In the genomic region with DNA sequence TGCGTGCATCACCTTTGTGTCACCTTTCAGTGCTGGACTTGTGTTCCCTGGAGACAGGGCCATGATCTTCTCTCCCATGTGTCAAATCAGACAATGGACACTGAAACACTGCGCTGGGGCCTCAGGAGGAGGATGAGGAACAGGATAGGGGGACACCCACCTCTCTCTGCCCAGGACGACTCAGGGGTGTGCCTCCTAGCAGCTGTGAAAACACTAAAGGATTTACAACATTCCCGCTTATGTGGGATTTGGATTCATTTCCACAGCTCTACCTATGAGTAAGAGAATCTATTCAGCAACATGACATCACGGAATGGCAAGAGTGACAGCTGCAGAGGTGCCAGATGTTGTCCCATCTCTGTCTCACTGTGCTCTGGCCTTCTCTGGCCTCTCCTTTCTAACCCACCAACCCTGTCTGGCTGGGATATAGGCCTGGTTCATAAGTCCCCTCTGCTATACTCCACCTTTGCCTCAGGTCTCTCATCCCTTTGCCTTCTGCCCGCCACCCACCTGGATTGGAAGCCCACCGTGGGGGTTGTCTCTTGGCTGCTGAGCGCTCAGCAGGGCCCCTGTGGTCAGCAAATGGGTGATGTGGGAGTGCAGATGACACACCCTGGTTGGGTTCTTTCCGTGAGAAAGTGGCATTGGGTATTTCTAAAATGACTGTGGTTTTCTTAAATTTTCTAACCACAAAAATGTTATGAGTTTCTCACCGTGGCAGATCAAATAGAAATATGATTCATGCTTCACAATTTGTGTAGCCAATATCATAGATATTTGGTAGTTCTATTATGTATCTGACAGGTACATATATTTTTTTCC, we compare ENCODE assay signal across 8 cellular contexts. TPM values are rescaled to one million over a fixed set of nuclear protein-coding genes. Genes with fewer than 3 reads are reported as not detected.
DNase-seq lines count a peak whose midpoint lies in the region; ATAC-seq and TF ChIP-seq lines count a peak whose summit lies in the region.

No MANE protein-coding gene starts in this region.

- intact Hi-C loops in spleen (cut with DNase I; ENCODE audit: low total_unique reads) = no loop called here

- CTCF ChIA-PET in GM10248 (lab: Yijun Ruan, JAX) = interaction anchor here (1.1 to 1.8 kb wide), 2 partner anchors 35 to 56 kb away, joined by 3 to 4 read pairs; no protein-coding TSS in a partner anchor

- H3K27ac ChIP-seq in lung (ENCODE audit: low read depth in 1 of 2, low read length in 1 of 2) (no peak overlapping the region), spleen (no peak overlapping the region)

- H3K27me3 ChIP-seq in lung (ENCODE audit: control insufficient read depth, insufficient read depth) (no peaks in the 10 kb centered on the region), spleen (replicated peaks in 1 of 7) (no peaks in the 10 kb centered on the region)

- H3K4me3 ChIP-seq in lung (no peak overlapping the region), spleen (no peak overlapping the region)

- POLR2A ChIA-PET in GM10248 (lab: Yijun Ruan, JAX) = no interaction called here

- ATAC-seq in GM18498 (IDR thresholded peaks at IDR 0.05; ENCODE audit: unreplicated experiment) (peak; percentile 78), HG03521 (IDR thresholded peaks at IDR 0.05; ENCODE audit: unreplicated experiment) (peak; percentile 68), lung (ENCODE audit: insufficient read depth, low FRiP score) (no peak), HG02763 (IDR thresholded peaks at IDR 0.05; ENCODE audit: unreplicated experiment) (no peak)

- H3K4me1 ChIP-seq in lung (ENCODE audit: control insufficient read depth in 2 of 2, insufficient read depth in 2 of 2, low read length in 2 of 2) (no peaks in the 10 kb centered on the region), spleen (peaks cover 0 to 5% (median 0%) of the 10 kb centered on the region in 6 donors)

- H3K36me3 ChIP-seq in lung (ENCODE audit: control insufficient read depth in 2 of 2, insufficient read depth in 2 of 2, low read length in 2 of 2) = no peaks in the 10 kb centered on the region
- H3K36me3 ChIP-seq in spleen = no peaks in the 10 kb centered on the region

- 73 to 74% methylated on average over 10 of the region's 10 CpGs for WGBS in lung, 2 donors
- WGBS in spleen, 5 donors = 50 to 65% (median 62%) methylated on average over 10 of the region's 10 CpGs

- peak; percentile 16 to 53 (median 46) for DNase-seq in activated CD8-positive, alpha-beta memory T cell treated with anti-CD3 and anti-CD28 coated beads for 48 hours (ENCODE audit: low read depth in 2 of 3, low spot score in 2 of 3)
- DNase-seq in lung (ENCODE audit: low spot score) = peak; percentile 27
- no peak for DNase-seq in spleen
- DNase-seq in GM10248 (ENCODE audit: extremely low spot score) = no peak
- no peak for DNase-seq in DMS 273 treated with DMSO at 0.1 percent for 48 hours (lab: John Stamatoyannopoulos, UW)

- no peak for TF ChIP-seq POLR2A in spleen (IDR thresholded peaks at IDR 0.05)

- no peaks in the 10 kb centered on the region for H3K9me3 ChIP-seq in lung (ENCODE audit: control insufficient read depth in 2 of 2, insufficient read depth in 1 of 2, low read length in 1 of 2)
- H3K9me3 ChIP-seq in spleen = no peaks in the 10 kb centered on the region

- TF ChIP-seq CTCF in lung (IDR thresholded peaks at IDR 0.05; ENCODE audit: control extremely low read depth, extremely low read depth) (no peak), spleen (IDR thresholded peaks at IDR 0.05 in 8 of 11, conservative IDR thresholded peaks at IDR 0.05 in 3 of 11) (no peak), GM10248 (IDR thresholded peaks at IDR 0.05; ENCODE audit: control extremely low read depth, extremely low read depth, low read depth, missing control alignments) (no peak)

RNA-seq across cellular contexts. Expression of a gene that starts 47.1 kb away (rescaled TPM):
- total RNA-seq in lung (10 to 100 TPM; 14.2 to 21.2 TPM), spleen (10 to 100 TPM in 6 of 7 donors, 1 to 10 TPM in 1; 9.4 to 28.2 (median 15.3) TPM)
- polyA plus RNA-seq in lung (10 to 100 TPM in 1 of 2 donors, 1 to 10 TPM in 1; 3.0 to 23.6 TPM), spleen (1 to 10 TPM; 1.0 to 1.6 (median 1.2) TPM)

Comparison
In these comparisons a context has a peak if more than half of its experiments do, and no peak if none do; other contexts are left out.
1. ATAC-seq: peak in GM18498 (single experiment) and HG03521 (single experiment); none in lung (single experiment) and HG02763 (single experiment).
2. DNase-seq: peak in activated CD8-positive, alpha-beta memory T cell treated with anti-CD3 and anti-CD28 coated beads for 48 hours (3 of 3) and lung (single experiment); none in spleen (single experiment), GM10248 (single experiment) and DMS 273 treated with DMSO at 0.1 percent for 48 hours (single experiment).